ENCODE assay signal across 8 cellular contexts in genomic region chr1:198253668-198254067, GRCh38.
DNase-seq lines count a peak whose midpoint lies in the region; ATAC-seq, FAIRE-seq and TF ChIP-seq lines count a peak whose summit lies in the region.

No MANE protein-coding gene starts in this region.

- FAIRE-seq in HepG2 (lab: Jason Lieb, UNC) (no peak), RCC 7860 (lab: Jason Lieb, UNC) (peak; percentile 65)

- CTCF ChIA-PET in HepG2 (lab: Yijun Ruan, JAX; ENCODE audit: low intra/inter-chr PET ratio, low total read pairs) = no interaction called here

- in situ Hi-C loops in HepG2 (cut with HindIII; ENCODE audit: extremely low pct_ligation_motif_present, low pct_unique_long_range_greater_than_20kb) = no loop called here
- in situ Hi-C loops in transverse colon (cut with MboI; ENCODE audit: low pct_ligation_motif_present in 1 of 4, low pct_unique_long_range_greater_than_20kb in 1 of 4, low sequenced_read_pairs in 3 of 4) = no loop called here

- no peak overlapping the region for H3K9ac ChIP-seq in HepG2 (ENCODE audit: insufficient read depth, low read depth, low read length)

- TF ChIP-seq CTCF in right lobe of liver (IDR thresholded peaks at IDR 0.05) (no peak), HepG2 (CRISPR knock-in tag; IDR thresholded peaks at IDR 0.05) (no peak), transverse colon (IDR thresholded peaks at IDR 0.05) (no peak)

- 40% methylated on average over 1 of the region's 1 CpG for WGBS in right lobe of liver (ENCODE audit: insufficient coverage, low coverage, low lambda C conversion rate, missing lambda C conversion rate)
- WGBS in HepG2 (ENCODE audit: low lambda C conversion rate) = 94% methylated on average over 1 of the region's 1 CpG
- WGBS in transverse colon (ENCODE audit: low coverage in 1 of 2), 2 donors = 50 to 54% methylated on average over 1 of the region's 1 CpG

- no peaks in the 10 kb centered on the region for H4K20me1 ChIP-seq in HepG2 (ENCODE audit: insufficient read depth, low read length)

- intact Hi-C loops in right lobe of liver (cut with DNase I) (no loop called here), HepG2 (cut with micrococcal nuclease; ENCODE audit: unreplicated experiment) (no loop called here), transverse colon (cut with DNase I; ENCODE audit: low total_unique reads) (no loop called here)

- H3K9me3 ChIP-seq in right lobe of liver (no peaks in the 10 kb centered on the region), HepG2 (ENCODE audit: low read length) (no peaks in the 10 kb centered on the region), transverse colon (no peaks in the 10 kb centered on the region)

- H3K4me1 ChIP-seq in right lobe of liver = no peaks in the 10 kb centered on the region
- H3K4me1 ChIP-seq in HepG2 (ENCODE audit: insufficient read depth, low read length) = no peaks in the 10 kb centered on the region
- peaks cover 0 to 6% (median 0%) of the 10 kb centered on the region in 4 donors for H3K4me1 ChIP-seq in transverse colon

- peak in 1 of 3 donors; percentile 11 for DNase-seq in right lobe of liver
- DNase-seq in HepG2 (ENCODE audit: low spot score) = no peak
- DNase-seq in RCC 7860 (ENCODE audit: low spot score) = peak; percentile 55
- peak; percentile 45 for DNase-seq in glomerular visceral epithelial cell (ENCODE audit: extremely low spot score)
- no peak for DNase-seq in SW 1271 (lab: John Stamatoyannopoulos, UW)
- DNase-seq in H7 = no peak
- DNase-seq in transverse colon = no peak

- TF ChIP-seq RAD21 in HepG2 (CRISPR knock-in tag; IDR thresholded peaks at IDR 0.05) = no peak

- H3K4me2 ChIP-seq in HepG2 (ENCODE audit: low read depth, low read length) = no peak overlapping the region

- BruUV-seq in HepG2 (replicated peaks; lab: Mats Ljungman, UMichigan) = no TSS peak

- TF ChIP-seq EP300 in HepG2 (IDR thresholded peaks at IDR 0.05; ENCODE audit: low read depth in 2 of 2, low read length in 2 of 2) = no peak
- no peak for TF ChIP-seq EP300 in HepG2 (CRISPR knock-in tag; IDR thresholded peaks at IDR 0.05; ENCODE audit: borderline replicate concordance)
- TF ChIP-seq EP300 in transverse colon (IDR thresholded peaks at IDR 0.05; ENCODE audit: low read depth) = no peak

- ATAC-seq in right lobe of liver (peak in 3 of 4 donors; percentile 38 to 59 (median 53)), HepG2 (no peak), HG02938 (IDR thresholded peaks at IDR 0.05; ENCODE audit: unreplicated experiment) (peak; percentile 97)

- H3K27me3 ChIP-seq in right lobe of liver = no peaks in the 10 kb centered on the region
- no peaks in the 10 kb centered on the region for H3K27me3 ChIP-seq in HepG2 (ENCODE audit: control insufficient read depth in 1 of 2, insufficient read depth in 2 of 2, low read length in 2 of 2)
- H3K27me3 ChIP-seq in H7 (ENCODE audit: control insufficient read depth, insufficient read depth, low read length) = no peaks in the 10 kb centered on the region
- no peaks in the 10 kb centered on the region for H3K27me3 ChIP-seq in transverse colon

- no peak overlapping the region for H3K4me3 ChIP-seq in right lobe of liver
- no peak overlapping the region for H3K4me3 ChIP-seq in HepG2 (replicated peaks in 1 of 3; ENCODE audit: insufficient read depth in 1 of 3, low read depth in 2 of 3, low read length in 3 of 3)
- H3K4me3 ChIP-seq in H7 (ENCODE audit: insufficient read depth, low read depth, low read length) = no peak overlapping the region
- H3K4me3 ChIP-seq in transverse colon = no peak overlapping the region

- TF ChIP-seq POLR2A in right lobe of liver (IDR thresholded peaks at IDR 0.05) (no peak), HepG2 (IDR thresholded peaks at IDR 0.05; ENCODE audit: insufficient read depth in 1 of 2, low read depth in 2 of 2, low read length in 2 of 2) (no peak), transverse colon (IDR thresholded peaks at IDR 0.05) (no peak)

- H2AFZ ChIP-seq in HepG2 (ENCODE audit: low read length) = no peak overlapping the region

- H3K36me3 ChIP-seq in right lobe of liver (no peaks in the 10 kb centered on the region), HepG2 (replicated peaks in 1 of 2; ENCODE audit: control insufficient read depth in 1 of 2, insufficient read depth in 2 of 2, low read length in 2 of 2) (no peaks in the 10 kb centered on the region), H7 (replicated peaks; ENCODE audit: control insufficient read depth, insufficient read depth, low read length) (no peaks in the 10 kb centered on the region), transverse colon (no peaks in the 10 kb centered on the region)

- H3K79me2 ChIP-seq in HepG2 (ENCODE audit: insufficient read depth, low read length) = no peaks in the 10 kb centered on the region

- POLR2A ChIA-PET in HepG2 (lab: Yijun Ruan, JAX) = no interaction called here

- H3K27ac ChIP-seq in right lobe of liver (no peak overlapping the region), HepG2 (ENCODE audit: extremely low read length, insufficient read depth, low read length) (no peak overlapping the region), transverse colon (no peak overlapping the region)

TF ChIP-seq in HepG2, 621 proteins besides CTCF, POLR2A, EP300 and RAD21 (continues in another document):
- TF ChIP-seq ZNF343 (CRISPR knock-in tag; IDR thresholded peaks at IDR 0.05) (no peak), ZNF253 (CRISPR knock-in tag; IDR thresholded peaks at IDR 0.05; ENCODE audit: borderline replicate concordance) (no peak), ZNF276 (CRISPR knock-in tag; IDR thresholded peaks at IDR 0.05; ENCODE audit: low read depth) (no peak), TBX3 (IDR thresholded peaks at IDR 0.05; ENCODE audit: borderline replicate concordance) (no peak), PAWR (CRISPR knock-in tag; IDR thresholded peaks at IDR 0.05; ENCODE audit: borderline replicate concordance) (no peak), ZNF776 (CRISPR knock-in tag; IDR thresholded peaks at IDR 0.05) (no peak), MTERF4 (CRISPR knock-in tag; IDR thresholded peaks at IDR 0.05) (no peak), HES4 (CRISPR knock-in tag; IDR thresholded peaks at IDR 0.05; ENCODE audit: borderline replicate concordance) (no peak), NR3C1 (CRISPR knock-in tag; IDR thresholded peaks at IDR 0.05) (no peak)
- TF ChIP-seq, protein P1, sequence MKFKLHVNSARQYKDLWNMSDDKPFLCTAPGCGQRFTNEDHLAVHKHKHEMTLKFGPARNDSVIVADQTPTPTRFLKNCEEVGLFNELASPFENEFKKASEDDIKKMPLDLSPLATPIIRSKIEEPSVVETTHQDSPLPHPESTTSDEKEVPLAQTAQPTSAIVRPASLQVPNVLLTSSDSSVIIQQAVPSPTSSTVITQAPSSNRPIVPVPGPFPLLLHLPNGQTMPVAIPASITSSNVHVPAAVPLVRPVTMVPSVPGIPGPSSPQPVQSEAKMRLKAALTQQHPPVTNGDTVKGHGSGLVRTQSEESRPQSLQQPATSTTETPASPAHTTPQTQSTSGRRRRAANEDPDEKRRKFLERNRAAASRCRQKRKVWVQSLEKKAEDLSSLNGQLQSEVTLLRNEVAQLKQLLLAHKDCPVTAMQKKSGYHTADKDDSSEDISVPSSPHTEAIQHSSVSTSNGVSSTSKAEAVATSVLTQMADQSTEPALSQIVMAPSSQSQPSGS (CRISPR knock-in tag; IDR thresholded peaks at IDR 0.05) = no peak
- TF ChIP-seq, protein P2, sequence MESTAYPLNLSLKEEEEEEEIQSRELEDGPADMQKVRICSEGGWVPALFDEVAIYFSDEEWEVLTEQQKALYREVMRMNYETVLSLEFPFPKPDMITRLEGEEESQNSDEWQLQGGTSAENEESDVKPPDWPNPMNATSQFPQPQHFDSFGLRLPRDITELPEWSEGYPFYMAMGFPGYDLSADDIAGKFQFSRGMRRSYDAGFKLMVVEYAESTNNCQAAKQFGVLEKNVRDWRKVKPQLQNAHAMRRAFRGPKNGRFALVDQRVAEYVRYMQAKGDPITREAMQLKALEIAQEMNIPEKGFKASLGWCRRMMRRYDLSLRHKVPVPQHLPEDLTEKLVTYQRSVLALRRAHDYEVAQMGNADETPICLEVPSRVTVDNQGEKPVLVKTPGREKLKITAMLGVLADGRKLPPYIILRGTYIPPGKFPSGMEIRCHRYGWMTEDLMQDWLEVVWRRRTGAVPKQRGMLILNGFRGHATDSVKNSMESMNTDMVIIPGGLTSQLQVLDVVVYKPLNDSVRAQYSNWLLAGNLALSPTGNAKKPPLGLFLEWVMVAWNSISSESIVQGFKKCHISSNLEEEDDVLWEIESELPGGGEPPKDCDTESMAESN (CRISPR knock-in tag; conservative IDR thresholded peaks at IDR 0.05) = no peak

Comparison
In these comparisons a context has a peak if more than half of its experiments do, and no peak if none do; other contexts are left out.
1. DNase-seq: peak in RCC 7860 (single experiment) and glomerular visceral epithelial cell (single experiment); none in HepG2 (single experiment), SW 1271 (0 of 2), H7 (single experiment) and transverse colon (single experiment).